In the genomic region with DNA sequence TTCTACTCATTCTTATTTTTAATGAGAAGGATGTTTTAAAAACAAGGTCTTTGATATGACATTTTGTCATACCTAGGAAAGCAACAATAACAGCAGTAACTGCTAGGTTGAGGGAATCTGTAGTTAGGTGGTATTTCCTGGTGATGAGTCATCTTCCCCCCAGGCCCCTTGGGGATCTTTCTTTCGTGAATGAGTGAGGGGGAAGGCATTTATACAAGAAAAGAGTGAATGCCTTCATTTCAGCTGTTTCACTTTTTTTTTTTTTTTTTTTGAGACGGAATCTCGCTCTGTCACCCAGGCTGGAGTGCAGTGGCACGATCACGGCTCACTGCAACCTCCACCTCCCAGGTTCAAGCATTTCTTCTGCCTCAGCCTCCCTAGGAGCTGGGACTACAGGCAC, we compare ENCODE assay signal across 8 cellular contexts.
DNase-seq lines count a peak whose midpoint lies in the region; ATAC-seq and TF ChIP-seq lines count a peak whose summit lies in the region.

No MANE protein-coding gene starts in this region.

- DNase-seq in Caco-2 (peak in 1 of 2 experiments; percentile 53), breast epithelium (ENCODE audit: low spot score in 2 of 2) (no peak), mesothelial cell of epicardium (ENCODE audit: low spot score in 2 of 2, unreplicated experiment in 2 of 2) (no peak), NCI-H187 (lab: John Stamatoyannopoulos, UW) (no peak), KG1 (lab: John Stamatoyannopoulos, UW) (no peak)
- DNase-seq in activated effector memory CD4-positive, alpha-beta T cell treated with Interleukin-2 at 50 U/mL for 16 hours, result no peak

- TF ChIP-seq POLR2A in breast epithelium (IDR thresholded peaks at IDR 0.05), result no peak
- TF ChIP-seq POLR2A in gastroesophageal sphincter (IDR thresholded peaks at IDR 0.05), result no peak

- H3K36me3 Mint-ChIP-seq in Caco-2 (ENCODE audit: insufficient read depth, unreplicated experiment) (peaks cover 49% of the 10 kb centered on the region), mesothelial cell of epicardium (no peaks in the 10 kb centered on the region)

- H3K4me1 ChIP-seq in Caco-2 (peaks cover 58% of the 10 kb centered on the region), breast epithelium (peaks cover 0 to 5% of the 10 kb centered on the region in 2 donors), gastroesophageal sphincter (peaks cover 0 to 44% (median 11%) of the 10 kb centered on the region in 3 donors)

- H3K9me3 ChIP-seq in Caco-2 (no peaks in the 10 kb centered on the region), breast epithelium (no peaks in the 10 kb centered on the region), gastroesophageal sphincter (no peaks in the 10 kb centered on the region)

- TF ChIP-seq CTCF in Caco-2 (IDR thresholded peaks at IDR 0.05; ENCODE audit: insufficient read depth in 1 of 2, low read depth in 1 of 2, low read length in 1 of 2, severe bottlenecking in 1 of 2, unreplicated experiment in 1 of 2) (no peak), breast epithelium (IDR thresholded peaks at IDR 0.05) (no peak), mesothelial cell of epicardium (IDR thresholded peaks at IDR 0.05; ENCODE audit: unreplicated experiment) (no peak), gastroesophageal sphincter (IDR thresholded peaks at IDR 0.05) (no peak)

- H3K9me3 Mint-ChIP-seq in Caco-2 (ENCODE audit: unreplicated experiment), result peaks cover 2% of the 10 kb centered on the region
- no peaks in the 10 kb centered on the region for H3K9me3 Mint-ChIP-seq in mesothelial cell of epicardium

- H3K27ac ChIP-seq in breast epithelium, result peak overlapping the region; percentile 17 to 73
- H3K27ac ChIP-seq in gastroesophageal sphincter, result peak overlapping the region in 2 of 4 donors; percentile 37 to 64

- no peak for TF ChIP-seq RAD21 in Ishikawa (IDR thresholded peaks at IDR 0.05; ENCODE audit: low read depth)

- no TSS peak for BruUV-seq in Caco-2 (replicated peaks; lab: Mats Ljungman, UMichigan)

- TF ChIP-seq EP300 in Ishikawa (IDR thresholded peaks at IDR 0.05; ENCODE audit: borderline replicate concordance) (peak; percentile 40; the same call in 1 of the 2 replicates), gastroesophageal sphincter (IDR thresholded peaks at IDR 0.05) (no peak)

- H3K36me3 ChIP-seq in Caco-2 (ENCODE audit: control insufficient read depth, insufficient read depth, low read length) (no peaks in the 10 kb centered on the region; the same call in 1 of the 2 replicates), breast epithelium (no peaks in the 10 kb centered on the region), gastroesophageal sphincter (no peaks in the 10 kb centered on the region)

- H3K4me1 Mint-ChIP-seq in Caco-2 (ENCODE audit: low read depth, unreplicated experiment) (peaks cover 50% of the 10 kb centered on the region), mesothelial cell of epicardium (peaks cover 78% of the 10 kb centered on the region)

- H3K4me3 Mint-ChIP-seq in Caco-2 (ENCODE audit: unreplicated experiment) (peak overlapping the region; percentile 56), mesothelial cell of epicardium (no peak overlapping the region)

- H3K27me3 ChIP-seq in Caco-2 (replicated peaks; ENCODE audit: control insufficient read depth, insufficient read depth, low read length) (no peaks in the 10 kb centered on the region), breast epithelium (no peaks in the 10 kb centered on the region), gastroesophageal sphincter (no peaks in the 10 kb centered on the region)

- peak overlapping the region; percentile 63 for H3K27ac Mint-ChIP-seq in Caco-2 (ENCODE audit: unreplicated experiment)
- H3K27ac Mint-ChIP-seq in mesothelial cell of epicardium, result peak overlapping the region; percentile 97

- no peak for ATAC-seq in gastroesophageal sphincter

- intact Hi-C loops in Caco-2 (cut with micrococcal nuclease; ENCODE audit: unreplicated experiment) (no loop called here), breast epithelium (cut with DNase I; ENCODE audit: low total_unique reads) (no loop called here)

- POLR2A ChIA-PET in Caco-2 (lab: Charles Lee), result no interaction called here

- CTCF ChIA-PET in Caco-2 (lab: Charles Lee), result interaction anchor here (0.7 to 1.2 kb wide), 2 partner anchors 9 to 464 kb away, joined by 3 to 8 read pairs; no protein-coding TSS in a partner anchor

- WGBS in gastroesophageal sphincter (ENCODE audit: low coverage in 1 of 2), 2 donors, result 11 to 59% methylated on average over 1 to 4 of the region's 5 CpGs

- H3K27me3 Mint-ChIP-seq in Caco-2 (ENCODE audit: insufficient read depth, unreplicated experiment) (no peaks in the 10 kb centered on the region), mesothelial cell of epicardium (ENCODE audit: low read depth) (no peaks in the 10 kb centered on the region)

- no peak overlapping the region for H3K4me3 ChIP-seq in Caco-2 (ENCODE audit: low read depth, low read length)
- H3K4me3 ChIP-seq in breast epithelium, result peak overlapping the region in 1 of 3 donors; percentile 9
- H3K4me3 ChIP-seq in gastroesophageal sphincter, result no peak overlapping the region

TF ChIP-seq in Ishikawa, 13 proteins besides CTCF, POLR2A, EP300 and RAD21:
- TF ChIP-seq, protein P1, sequence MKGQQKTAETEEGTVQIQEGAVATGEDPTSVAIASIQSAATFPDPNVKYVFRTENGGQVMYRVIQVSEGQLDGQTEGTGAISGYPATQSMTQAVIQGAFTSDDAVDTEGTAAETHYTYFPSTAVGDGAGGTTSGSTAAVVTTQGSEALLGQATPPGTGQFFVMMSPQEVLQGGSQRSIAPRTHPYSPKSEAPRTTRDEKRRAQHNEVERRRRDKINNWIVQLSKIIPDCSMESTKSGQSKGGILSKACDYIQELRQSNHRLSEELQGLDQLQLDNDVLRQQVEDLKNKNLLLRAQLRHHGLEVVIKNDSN (IDR thresholded peaks at IDR 0.05), result no peak
- peak; percentile 43 for TF ChIP-seq TEAD4 (IDR thresholded peaks at IDR 0.05)
TF ChIP-seq in Ishikawa: peak in this region for 1.
